In genomic region chr13:52158629-52159158, GRCh38 we compare ENCODE assay signal across 8 cellular contexts. TPM values are rescaled to one million over a fixed set of nuclear protein-coding genes. Genes with fewer than 3 reads are reported as not detected.
DNase-seq lines count a peak whose midpoint lies in the region; ATAC-seq and TF ChIP-seq lines count a peak whose summit lies in the region.

No MANE protein-coding gene starts in this region.

- H3K9me3 ChIP-seq in BLaER1 (no peaks in the 10 kb centered on the region), iPS-18a (ENCODE audit: control insufficient read depth, low read depth, low read length) (no peaks in the 10 kb centered on the region), skeletal muscle tissue (ENCODE audit: control insufficient read depth in 3 of 3, low read length in 3 of 3) (no peaks in the 10 kb centered on the region)

- H3K9ac ChIP-seq in BLaER1 (peak overlapping the region; percentile 76), iPS-18a (ENCODE audit: low read length) (peak overlapping the region; percentile 65), skeletal muscle tissue (ENCODE audit: low read depth in 1 of 3, low read length in 3 of 3) (peak overlapping the region; percentile 79 to 87 (median 84))

- in situ Hi-C loops in astrocyte of the spinal cord (cut with HindIII; ENCODE audit: low sequenced_read_pairs), result no loop called here

- DNase-seq in M059J (ENCODE audit: low read depth), result peak; percentile 36
- peak; percentile 41 for DNase-seq in astrocyte of the spinal cord (ENCODE audit: low read depth, low spot score)
- DNase-seq in DMS153 treated with DMSO at 0.1 percent for 48 hours (lab: John Stamatoyannopoulos, UW; ENCODE audit: unreplicated experiment), result no peak
- no peak for DNase-seq in HPDE6-E6E7 (ENCODE audit: extremely low spot score)

- ATAC-seq in GM19452 (IDR thresholded peaks at IDR 0.05; ENCODE audit: unreplicated experiment), result peak; percentile 19

- no peaks in the 10 kb centered on the region for H4K20me1 ChIP-seq in BLaER1

- peaks cover 21% of the 10 kb centered on the region for H3K27me3 ChIP-seq in BLaER1
- peaks cover 22% of the 10 kb centered on the region for H3K27me3 ChIP-seq in iPS-18a (ENCODE audit: control insufficient read depth, insufficient read depth, low read length)
- no peaks in the 10 kb centered on the region for H3K27me3 ChIP-seq in skeletal muscle tissue (ENCODE audit: control insufficient read depth in 3 of 3, insufficient read depth in 3 of 3, low read length in 3 of 3)

- TF ChIP-seq CTCF in astrocyte of the spinal cord (IDR thresholded peaks at IDR 0.05; ENCODE audit: low read depth, low read length), result no peak

- H3K4me1 ChIP-seq in BLaER1 (peaks cover 20% of the 10 kb centered on the region), iPS-18a (ENCODE audit: control insufficient read depth, low read depth, low read length) (peaks cover 15% of the 10 kb centered on the region), skeletal muscle tissue (ENCODE audit: control insufficient read depth in 3 of 3, insufficient read depth in 3 of 3, low read length in 3 of 3) (peaks cover 4 to 14% (median 9%) of the 10 kb centered on the region in 3 donors)

- H3K27ac ChIP-seq in BLaER1 (peak overlapping the region; percentile 51; the same call in 1 of the 2 replicates), iPS-18a (ENCODE audit: low read length) (no peak overlapping the region), skeletal muscle tissue (ENCODE audit: low read depth, low read length) (peak overlapping the region; percentile 52)

- H3K36me3 ChIP-seq in BLaER1, result no peaks in the 10 kb centered on the region
- H3K36me3 ChIP-seq in iPS-18a (ENCODE audit: control insufficient read depth, low read depth, low read length), result no peaks in the 10 kb centered on the region
- no peaks in the 10 kb centered on the region for H3K36me3 ChIP-seq in skeletal muscle tissue (ENCODE audit: control insufficient read depth in 3 of 3, insufficient read depth in 3 of 3, low read length in 3 of 3)

- H3K4me3 ChIP-seq in BLaER1, result peak overlapping the region; percentile 81
- H3K4me3 ChIP-seq in astrocyte of the spinal cord (ENCODE audit: low read depth, low read length), result peak overlapping the region; percentile 71
- peak overlapping the region; percentile 79 for H3K4me3 ChIP-seq in iPS-18a (ENCODE audit: low read length)
- peak overlapping the region; percentile 80 to 82 (median 81) for H3K4me3 ChIP-seq in skeletal muscle tissue (ENCODE audit: low read length in 3 of 3)

- peak overlapping the region; percentile 87 for H3K4me2 ChIP-seq in BLaER1

RNA-seq across cellular contexts. Expression of gene NEK3, which starts 0.7 kb away (rescaled TPM):
- 2.2 and 4.2 TPM in 2 replicates for total RNA-seq in M059J (2014; rRNA removed; shearing (Covaris generic))
- total RNA-seq in skeletal muscle tissue, result 4.7 TPM

RNA-seq across cellular contexts. Expression of gene NEK5, which starts 29.8 kb away (rescaled TPM):
- total RNA-seq in M059J (2014; rRNA removed; shearing (Covaris generic)), result not detected in 2 replicates
- 1.0 TPM for total RNA-seq in skeletal muscle tissue

Comparison
In these comparisons a context has a peak if more than half of its experiments do, and no peak if none do; other contexts are left out.
1. DNase-seq: peak in M059J (single experiment) and astrocyte of the spinal cord (single experiment); none in DMS153 treated with DMSO at 0.1 percent for 48 hours (single experiment) and HPDE6-E6E7 (single experiment).
2. Peak in every context shown above with its lines, with median percentiles within 50 percentile points of each other: H3K4me3 ChIP-seq and H3K9ac ChIP-seq.